In the genomic region with DNA sequence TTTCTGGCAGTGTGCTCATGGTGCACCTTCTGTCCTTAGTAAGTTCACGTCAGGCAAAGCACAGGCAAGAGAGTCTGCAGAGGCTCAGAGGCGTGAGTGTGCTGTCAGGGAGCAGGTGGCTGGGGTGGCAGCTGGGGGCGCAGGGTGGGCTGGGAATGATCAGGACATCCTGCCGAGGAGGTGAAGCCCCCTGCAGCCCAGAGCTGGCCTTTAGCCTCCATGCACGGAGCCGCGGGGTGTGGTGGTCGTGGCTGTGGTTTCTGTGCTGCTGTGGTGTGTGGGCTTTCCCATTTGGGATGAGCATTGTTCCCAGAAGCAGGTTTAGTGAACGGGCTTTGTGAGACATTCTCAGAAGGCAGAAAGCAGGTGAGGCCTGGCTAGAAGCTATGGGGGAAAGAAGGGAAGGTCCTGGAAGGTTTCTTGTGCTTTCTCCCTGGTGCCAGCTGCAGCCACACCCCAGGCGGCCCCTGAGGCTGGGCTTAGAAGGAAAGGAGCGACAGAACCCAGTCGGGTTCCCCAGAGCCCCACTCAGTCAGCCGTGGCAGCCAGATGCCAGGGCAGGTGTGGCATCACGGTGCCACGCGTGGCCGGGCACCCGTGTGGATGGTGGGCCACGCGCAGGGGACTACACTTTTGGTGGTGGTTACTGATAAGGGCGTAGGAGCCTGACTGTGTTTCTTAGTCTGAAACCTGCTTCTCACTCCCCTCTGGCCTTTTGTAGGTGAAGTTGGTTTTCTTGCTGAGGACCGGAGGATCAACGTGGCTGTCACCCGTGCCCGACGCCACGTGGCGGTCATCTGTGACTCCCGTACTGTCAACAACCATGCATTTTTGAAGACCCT, we compare ENCODE assay signal across 2 cellular contexts.
TF ChIP-seq lines count a peak whose summit lies in the region.

No MANE protein-coding gene starts in this region.

TF ChIP-seq in HepG2, 621 proteins besides CTCF, POLR2A, EP300 and RAD21:
- TF ChIP-seq HNRNPL (IDR thresholded peaks at IDR 0.05; ENCODE audit: low read depth, low read length): 0 out of 2 replicates have a peak, but pooled peaks have one; percentile 42
- TF ChIP-seq ZNF44 (CRISPR knock-in tag; IDR thresholded peaks at IDR 0.05): no peak

TF ChIP-seq in SK-N-SH, 30 proteins besides CTCF, POLR2A, EP300 and RAD21:
- no peak for TF ChIP-seq USF2 (IDR thresholded peaks at IDR 0.05; ENCODE audit: borderline replicate concordance, low read depth, low read length)
- no peak for TF ChIP-seq FOSL2 (IDR thresholded peaks at IDR 0.05; ENCODE audit: borderline replicate concordance, low read depth)
- no peak for TF ChIP-seq SMC3 (IDR thresholded peaks at IDR 0.05; ENCODE audit: low read depth, low read length)
- TF ChIP-seq MAX (IDR thresholded peaks at IDR 0.05; ENCODE audit: low read depth): no peak
- no peak for TF ChIP-seq USF1 (IDR thresholded peaks at IDR 0.05; ENCODE audit: borderline replicate concordance, low read depth)
- no peak for TF ChIP-seq JUND (IDR thresholded peaks at IDR 0.05)
- no peak for TF ChIP-seq FOXM1 (IDR thresholded peaks at IDR 0.05; ENCODE audit: low read depth)
- TF ChIP-seq YY1 (IDR thresholded peaks at IDR 0.05; ENCODE audit: low read depth): no peak
- TF ChIP-seq ELF1 (IDR thresholded peaks at IDR 0.05): no peak
- TF ChIP-seq RFX5 (IDR thresholded peaks at IDR 0.05; ENCODE audit: low read length): no peak
- TF ChIP-seq, protein P1, sequence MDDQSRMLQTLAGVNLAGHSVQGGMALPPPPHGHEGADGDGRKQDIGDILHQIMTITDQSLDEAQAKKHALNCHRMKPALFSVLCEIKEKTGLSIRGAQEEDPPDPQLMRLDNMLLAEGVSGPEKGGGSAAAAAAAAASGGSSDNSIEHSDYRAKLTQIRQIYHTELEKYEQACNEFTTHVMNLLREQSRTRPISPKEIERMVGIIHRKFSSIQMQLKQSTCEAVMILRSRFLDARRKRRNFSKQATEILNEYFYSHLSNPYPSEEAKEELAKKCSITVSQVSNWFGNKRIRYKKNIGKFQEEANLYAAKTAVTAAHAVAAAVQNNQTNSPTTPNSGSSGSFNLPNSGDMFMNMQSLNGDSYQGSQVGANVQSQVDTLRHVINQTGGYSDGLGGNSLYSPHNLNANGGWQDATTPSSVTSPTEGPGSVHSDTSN (IDR thresholded peaks at IDR 0.05): no peak
- no peak for TF ChIP-seq MEF2A (IDR thresholded peaks at IDR 0.05; ENCODE audit: borderline replicate concordance, low read depth)
- no peak for TF ChIP-seq NRF1 (IDR thresholded peaks at IDR 0.05; ENCODE audit: low read depth, low read length)
- no peak for TF ChIP-seq EZH2phosphoT487 (IDR thresholded peaks at IDR 0.05; ENCODE audit: borderline replicate concordance, low read depth)
- TF ChIP-seq IRF3 (IDR thresholded peaks at IDR 0.05; ENCODE audit: low read depth, low read length): no peak
- TF ChIP-seq TCF12 (IDR thresholded peaks at IDR 0.05): no peak
